ENCODE assay signal across 1 cellular context in the genomic region with DNA sequence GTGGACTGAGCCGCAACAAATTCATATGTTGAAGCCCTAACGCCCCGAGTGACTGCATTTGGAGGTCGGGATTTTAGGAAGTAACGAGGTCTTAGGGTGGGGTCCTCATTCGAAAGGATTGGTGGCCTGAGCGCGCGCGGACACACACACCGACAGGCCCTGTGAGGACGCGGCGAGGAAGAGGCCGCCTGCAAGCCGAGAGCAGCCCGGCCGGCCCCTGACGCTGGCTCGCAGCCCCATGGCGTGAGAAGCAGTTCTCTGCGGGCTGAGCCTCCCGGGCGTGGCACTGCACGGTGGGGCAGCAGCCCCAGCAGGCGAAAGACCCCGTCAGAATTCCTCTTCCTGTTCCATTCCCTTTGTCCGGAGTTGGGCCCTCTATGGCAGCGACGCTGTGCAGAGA.
TF ChIP-seq lines count a peak whose summit lies in the region.

No MANE protein-coding gene starts in this region.

TF ChIP-seq in H1, 55 proteins besides CTCF, POLR2A, EP300 and RAD21 (continued from another document):
- TF ChIP-seq, protein P1, sequence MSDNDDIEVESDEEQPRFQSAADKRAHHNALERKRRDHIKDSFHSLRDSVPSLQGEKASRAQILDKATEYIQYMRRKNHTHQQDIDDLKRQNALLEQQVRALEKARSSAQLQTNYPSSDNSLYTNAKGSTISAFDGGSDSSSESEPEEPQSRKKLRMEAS (IDR thresholded peaks at IDR 0.05) = no peak
- TF ChIP-seq CEBPB (IDR thresholded peaks at IDR 0.05; ENCODE audit: low read depth, low read length) = no peak
- no peak for TF ChIP-seq TCF12 (IDR thresholded peaks at IDR 0.05; ENCODE audit: low read depth, low read length)
- no peak for TF ChIP-seq TAF7 (optimal IDR thresholded peaks at IDR 0.05; ENCODE audit: borderline replicate concordance, low read depth, low read length)
